In genomic region chr3:107574650-107575049, GRCh38 we compare ENCODE assay signal across 8 cellular contexts. TPM values are rescaled to one million over a fixed set of nuclear protein-coding genes. Genes with fewer than 3 reads are reported as not detected.
DNase-seq lines count a peak whose midpoint lies in the region; ATAC-seq and TF ChIP-seq lines count a peak whose summit lies in the region.

No MANE protein-coding gene starts in this region.

- H4K20me1 ChIP-seq in GM23338 (replicated peaks; ENCODE audit: insufficient read depth), result no peaks in the 10 kb centered on the region

- no peak overlapping the region for H3K4me3 Mint-ChIP-seq in GM23338

- peak; percentile 70 to 77 for TF ChIP-seq CTCF in GM23338 (conservative IDR thresholded peaks at IDR 0.05; ENCODE audit: low read depth in 2 of 2)
- TF ChIP-seq CTCF in lung (IDR thresholded peaks at IDR 0.05; ENCODE audit: control extremely low read depth, extremely low read depth), result peak; percentile 29

- H3K27ac Mint-ChIP-seq in GM23338, result no peak overlapping the region

- H3K9me3 Mint-ChIP-seq in GM23338, result no peaks in the 10 kb centered on the region; the same call in 2 of the 3 replicates

- no peak overlapping the region for H3K4me2 ChIP-seq in GM23338

- H3K4me1 Mint-ChIP-seq in GM23338, result peaks cover 28% of the 10 kb centered on the region

- DNase-seq in ELR (ENCODE audit: low read depth) (peak; percentile 60), GM23338 (ENCODE audit: low spot score) (peak; percentile 57), NCI-H1105 treated with DMSO at 0.1 percent for 48 hours (lab: John Stamatoyannopoulos, UW) (peak; percentile 25), cerebellum (ENCODE audit: low spot score) (peak; percentile 12), lung (ENCODE audit: low spot score) (no peak), germinal center (ENCODE audit: low spot score) (no peak), activated gamma-delta T cell treated with Interleukin-2 at 50 U/mL for 16 hours (no peak)

- H2AFZ ChIP-seq in GM23338, result no peak overlapping the region

- H3K9me2 ChIP-seq in GM23338 (ENCODE audit: insufficient read depth), result no peaks in the 10 kb centered on the region

- H3K4me3 ChIP-seq in GM23338 (no peak overlapping the region), lung (no peak overlapping the region)

- no peaks in the 10 kb centered on the region for H3F3A ChIP-seq in GM23338 (replicated peaks; ENCODE audit: low read depth)

- H3K27me3 ChIP-seq in GM23338 (ENCODE audit: insufficient read depth) (no peaks in the 10 kb centered on the region), lung (ENCODE audit: control insufficient read depth, insufficient read depth) (no peaks in the 10 kb centered on the region)

- H3K4me1 ChIP-seq in GM23338 (ENCODE audit: insufficient read depth) (peaks cover 18% of the 10 kb centered on the region), lung (ENCODE audit: control insufficient read depth in 2 of 2, insufficient read depth in 2 of 2, low read length in 2 of 2) (peaks cover 2% of the 10 kb centered on the region in 2 donors)

- no peaks in the 10 kb centered on the region for H3K36me3 ChIP-seq in GM23338 (ENCODE audit: insufficient read depth)
- H3K36me3 ChIP-seq in lung (ENCODE audit: control insufficient read depth in 2 of 2, insufficient read depth in 2 of 2, low read length in 2 of 2), result no peaks in the 10 kb centered on the region

- H3K27ac ChIP-seq in GM23338 (ENCODE audit: low read depth) (no peak overlapping the region), lung (ENCODE audit: low read depth in 1 of 2, low read length in 1 of 2) (no peak overlapping the region)

- no peaks in the 10 kb centered on the region for H3K79me2 ChIP-seq in GM23338 (replicated peaks; ENCODE audit: insufficient read depth)

- peaks cover 4% of the 10 kb centered on the region; the same call in 1 of the 3 replicates for H3K36me3 Mint-ChIP-seq in GM23338 (ENCODE audit: low read depth)

- ATAC-seq in GM23338 (no peak; the same call in 2 of the 3 replicates), lung (ENCODE audit: insufficient read depth, low FRiP score) (no peak), HG02840 (IDR thresholded peaks at IDR 0.05; ENCODE audit: low FRiP score, unreplicated experiment) (no peak)

- H3K9me3 ChIP-seq in lung (ENCODE audit: control insufficient read depth in 2 of 2, insufficient read depth in 1 of 2, low read length in 1 of 2), result no peaks in the 10 kb centered on the region

- peaks cover 2% of the 10 kb centered on the region for H3K27me3 Mint-ChIP-seq in GM23338 (ENCODE audit: insufficient read depth, low read depth, poor library complexity)

TF ChIP-seq in GM23338, 12 proteins besides CTCF, POLR2A, EP300 and RAD21:
- TF ChIP-seq EZH2 (IDR thresholded peaks at IDR 0.05; ENCODE audit: low read depth, unreplicated experiment) (no peak), ZNF331 (CRISPR knock-in tag; IDR thresholded peaks at IDR 0.05; ENCODE audit: low read depth) (no peak), EZH2phosphoT487 (IDR thresholded peaks at IDR 0.05; ENCODE audit: unreplicated experiment) (no peak), NANOG (IDR thresholded peaks at IDR 0.05; ENCODE audit: borderline replicate concordance) (no peak), JUNB (IDR thresholded peaks at IDR 0.05; ENCODE audit: unreplicated experiment) (no peak), POLR2AphosphoS5 (IDR thresholded peaks at IDR 0.05; ENCODE audit: low read depth) (no peak), CREB1 (CRISPR knock-in tag; IDR thresholded peaks at IDR 0.05; ENCODE audit: low read depth) (no peak), ZNF114 (CRISPR knock-in tag; IDR thresholded peaks at IDR 0.05) (no peak), ZNF462 (CRISPR knock-in tag; IDR thresholded peaks at IDR 0.05) (no peak), STAT1 (IDR thresholded peaks at IDR 0.05; ENCODE audit: unreplicated experiment) (no peak)
- TF ChIP-seq, protein P1, sequence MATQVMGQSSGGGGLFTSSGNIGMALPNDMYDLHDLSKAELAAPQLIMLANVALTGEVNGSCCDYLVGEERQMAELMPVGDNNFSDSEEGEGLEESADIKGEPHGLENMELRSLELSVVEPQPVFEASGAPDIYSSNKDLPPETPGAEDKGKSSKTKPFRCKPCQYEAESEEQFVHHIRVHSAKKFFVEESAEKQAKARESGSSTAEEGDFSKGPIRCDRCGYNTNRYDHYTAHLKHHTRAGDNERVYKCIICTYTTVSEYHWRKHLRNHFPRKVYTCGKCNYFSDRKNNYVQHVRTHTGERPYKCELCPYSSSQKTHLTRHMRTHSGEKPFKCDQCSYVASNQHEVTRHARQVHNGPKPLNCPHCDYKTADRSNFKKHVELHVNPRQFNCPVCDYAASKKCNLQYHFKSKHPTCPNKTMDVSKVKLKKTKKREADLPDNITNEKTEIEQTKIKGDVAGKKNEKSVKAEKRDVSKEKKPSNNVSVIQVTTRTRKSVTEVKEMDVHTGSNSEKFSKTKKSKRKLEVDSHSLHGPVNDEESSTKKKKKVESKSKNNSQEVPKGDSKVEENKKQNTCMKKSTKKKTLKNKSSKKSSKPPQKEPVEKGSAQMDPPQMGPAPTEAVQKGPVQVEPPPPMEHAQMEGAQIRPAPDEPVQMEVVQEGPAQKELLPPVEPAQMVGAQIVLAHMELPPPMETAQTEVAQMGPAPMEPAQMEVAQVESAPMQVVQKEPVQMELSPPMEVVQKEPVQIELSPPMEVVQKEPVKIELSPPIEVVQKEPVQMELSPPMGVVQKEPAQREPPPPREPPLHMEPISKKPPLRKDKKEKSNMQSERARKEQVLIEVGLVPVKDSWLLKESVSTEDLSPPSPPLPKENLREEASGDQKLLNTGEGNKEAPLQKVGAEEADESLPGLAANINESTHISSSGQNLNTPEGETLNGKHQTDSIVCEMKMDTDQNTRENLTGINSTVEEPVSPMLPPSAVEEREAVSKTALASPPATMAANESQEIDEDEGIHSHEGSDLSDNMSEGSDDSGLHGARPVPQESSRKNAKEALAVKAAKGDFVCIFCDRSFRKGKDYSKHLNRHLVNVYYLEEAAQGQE (IDR thresholded peaks at IDR 0.05; ENCODE audit: unreplicated experiment), result no peak

RNA-seq across cellular contexts. Expression of gene BBX, which starts 51.9 kb away (rescaled TPM):
- 35.2 and 82.2 TPM in 2 replicates for total RNA-seq in GM23338 (2014; rRNA removed; shearing (Covaris generic))
- polyA plus RNA-seq in GM23338 (2016; fragmentation: Nextera tagmentation; extraction: Ambion mirVana) (33.2 and 44.1 TPM in 2 replicates), lung (10 to 100 TPM in 1 of 2 donors, 1 to 10 TPM in 1; 6.3 to 10.0 TPM)
- total RNA-seq in cerebellum (52.5 TPM), lung (10 to 100 TPM; 40.1 to 93.3 TPM)

Comparison
In these comparisons a context has a peak if more than half of its experiments do, and no peak if none do; other contexts are left out.
1. DNase-seq: peak in ELR (single experiment), GM23338 (single experiment), NCI-H1105 treated with DMSO at 0.1 percent for 48 hours (single experiment) and cerebellum (single experiment); none in lung (single experiment), germinal center (single experiment) and activated gamma-delta T cell treated with Interleukin-2 at 50 U/mL for 16 hours (single experiment).